Comparison of ENCODE assay signal across 18 cellular contexts in the genomic region with DNA sequence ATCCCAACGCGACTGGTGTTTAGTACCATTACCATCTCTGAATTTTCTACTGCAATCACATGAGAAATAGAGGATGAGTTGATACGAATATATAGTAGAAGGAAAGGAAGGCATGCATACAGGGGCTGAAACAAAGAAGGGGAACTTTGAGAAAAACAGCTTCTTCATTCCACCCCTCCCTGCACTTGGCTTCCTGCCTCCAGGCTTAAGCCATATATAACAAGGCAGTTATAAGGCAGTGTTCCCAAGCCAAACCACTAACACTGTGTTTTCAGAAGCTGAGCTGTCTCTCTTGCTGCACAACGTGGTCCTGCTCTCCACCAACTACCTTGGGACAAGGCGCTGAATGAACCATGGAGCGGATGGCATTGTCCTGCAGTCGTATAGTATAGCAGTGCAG. TPM values are rescaled to one million over a fixed set of nuclear protein-coding genes. Genes with fewer than 3 reads are reported as not detected.
DNase-seq lines count a peak whose midpoint lies in the region; ATAC-seq lines count a peak whose summit lies in the region.
"Had no signal": no experiment of that assay in that cellular context is flagged by ENCODE, and none has a peak within 500 bp of the region (broad histone marks: within the 10 kb centered on the region; RNA-seq: fewer than 3 reads in every experiment).

No MANE protein-coding gene starts in this region.

- no peak overlapping the region for H3K27ac ChIP-seq in CD4-positive, CD25-positive, alpha-beta regulatory T cell (ENCODE audit: insufficient read depth, low read length, poor library complexity, severe bottlenecking)
- peak overlapping the region; percentile 27 for H3K27ac ChIP-seq in angular gyrus (ENCODE audit: low read depth, low read length)
- H3K27ac ChIP-seq: PC-9 had no signal

- H3K27me3 Mint-ChIP-seq in activated T-cell treated with anti-CD3 and anti-CD28 coated beads, Interleukin-2, amount 50 U/mL, for 24 hours = no peaks in the 10 kb centered on the region
- no peaks in the 10 kb centered on the region for H3K27me3 Mint-ChIP-seq in CD4-positive, CD25-positive, alpha-beta regulatory T cell
- no peaks in the 10 kb centered on the region for H3K27me3 Mint-ChIP-seq in memory B cell
- no peaks in the 10 kb centered on the region for H3K27me3 Mint-ChIP-seq in effector memory CD8-positive, alpha-beta T cell
- H3K27me3 Mint-ChIP-seq: CD8-positive, alpha-beta memory T cell had no signal

- no peaks in the 10 kb centered on the region for H3K9me3 ChIP-seq in CD4-positive, CD25-positive, alpha-beta regulatory T cell (ENCODE audit: control insufficient read depth in 2 of 2, low read length in 2 of 2)

- H3K4me3 Mint-ChIP-seq in activated T-cell treated with anti-CD3 and anti-CD28 coated beads, Interleukin-2, amount 50 U/mL, for 24 hours = no peak overlapping the region
- no peak overlapping the region for H3K4me3 Mint-ChIP-seq in CD4-positive, CD25-positive, alpha-beta regulatory T cell
- H3K4me3 Mint-ChIP-seq in memory B cell = no peak overlapping the region
- H3K4me3 Mint-ChIP-seq in effector memory CD8-positive, alpha-beta T cell = no peak overlapping the region
- H3K4me3 Mint-ChIP-seq: CD8-positive, alpha-beta memory T cell; GM23338 had no signal

- H3K36me3 ChIP-seq in CD4-positive, CD25-positive, alpha-beta regulatory T cell (ENCODE audit: control insufficient read depth, insufficient read depth, low read length) = peaks cover 72% of the 10 kb centered on the region

- no peak overlapping the region for H3K4me3 ChIP-seq in CD4-positive, CD25-positive, alpha-beta regulatory T cell (ENCODE audit: low read depth, low read length)
- H3K4me3 ChIP-seq: GM23338, PC-9 had no signal

- peaks cover 93% of the 10 kb centered on the region for H3K36me3 Mint-ChIP-seq in activated T-cell treated with anti-CD3 and anti-CD28 coated beads, Interleukin-2, amount 50 U/mL, for 24 hours (ENCODE audit: low read depth)
- peaks cover 52% of the 10 kb centered on the region for H3K36me3 Mint-ChIP-seq in CD4-positive, CD25-positive, alpha-beta regulatory T cell
- H3K36me3 Mint-ChIP-seq in memory B cell = peaks cover 18% of the 10 kb centered on the region
- H3K36me3 Mint-ChIP-seq in effector memory CD8-positive, alpha-beta T cell (ENCODE audit: insufficient read depth) = peaks cover 63% of the 10 kb centered on the region

- H3K27me3 ChIP-seq in CD4-positive, CD25-positive, alpha-beta regulatory T cell (ENCODE audit: control insufficient read depth, insufficient read depth, low read length) = no peaks in the 10 kb centered on the region

- H3K27ac Mint-ChIP-seq in activated T-cell treated with anti-CD3 and anti-CD28 coated beads, Interleukin-2, amount 50 U/mL, for 24 hours = peak overlapping the region; percentile 83
- peak overlapping the region in 2 of 3 donors; percentile 21 to 32 for H3K27ac Mint-ChIP-seq in CD4-positive, CD25-positive, alpha-beta regulatory T cell
- peak overlapping the region; percentile 38 for H3K27ac Mint-ChIP-seq in memory B cell
- H3K27ac Mint-ChIP-seq in effector memory CD8-positive, alpha-beta T cell = no peak overlapping the region
- H3K27ac Mint-ChIP-seq: GM23338 had no signal

- no peaks in the 10 kb centered on the region for H3K9me3 Mint-ChIP-seq in activated T-cell treated with anti-CD3 and anti-CD28 coated beads, Interleukin-2, amount 50 U/mL, for 24 hours
- H3K9me3 Mint-ChIP-seq in CD4-positive, CD25-positive, alpha-beta regulatory T cell = no peaks in the 10 kb centered on the region
- H3K9me3 Mint-ChIP-seq in memory B cell = no peaks in the 10 kb centered on the region
- H3K9me3 Mint-ChIP-seq in effector memory CD8-positive, alpha-beta T cell = no peaks in the 10 kb centered on the region
- H3K9me3 Mint-ChIP-seq: CD8-positive, alpha-beta memory T cell; GM23338 had no signal

- no peaks in the 10 kb centered on the region for H3K4me1 ChIP-seq in CD4-positive, CD25-positive, alpha-beta regulatory T cell (ENCODE audit: control insufficient read depth, insufficient read depth, low read length, poor library complexity, severe bottlenecking)

- H3K4me1 Mint-ChIP-seq in activated T-cell treated with anti-CD3 and anti-CD28 coated beads, Interleukin-2, amount 50 U/mL, for 24 hours (ENCODE audit: low read depth) = no peaks in the 10 kb centered on the region
- H3K4me1 Mint-ChIP-seq in CD4-positive, CD25-positive, alpha-beta regulatory T cell = peaks cover 0 to 2% (median 0%) of the 10 kb centered on the region in 4 donors
- no peaks in the 10 kb centered on the region for H3K4me1 Mint-ChIP-seq in memory B cell
- H3K4me1 Mint-ChIP-seq in effector memory CD8-positive, alpha-beta T cell (ENCODE audit: low read depth in 2 of 2) = no peaks in the 10 kb centered on the region
- H3K4me1 Mint-ChIP-seq: CD8-positive, alpha-beta memory T cell; GM23338 had no signal

- peak in 1 of 2 donors; percentile 28 for ATAC-seq in CD4-positive, CD25-positive, alpha-beta regulatory T cell (ENCODE audit: low read depth in 2 of 2)
- ATAC-seq in memory B cell (ENCODE audit: low read depth) (no peak), HG02588 (IDR thresholded peaks at IDR 0.05; ENCODE audit: unreplicated experiment) (no peak)
- ATAC-seq in effector memory CD8-positive, alpha-beta T cell (replicated peaks) = no peak
- ATAC-seq: GM23338 had no signal

- DNase-seq in activated T-cell treated with anti-CD3 and anti-CD28 coated beads, Interleukin-2, amount 50 U/mL, for 24 hours = no peak
- no peak for DNase-seq in activated T-cell treated with anti-CD3 and anti-CD28 coated beads, Interleukin-2, amount 50 U/mL, for 1 hour
- no peak for DNase-seq in CD4-positive, CD25-positive, alpha-beta regulatory T cell
- no peak for DNase-seq in memory B cell (ENCODE audit: low spot score in 2 of 2)
- no peak for DNase-seq in stimulated activated CD4-positive, alpha-beta T cell treated with anti-CD3 and anti-CD28 coated beads, Interleukin-4, amount 100 ng/mL, for 4 hours
- no peak for DNase-seq in effector memory CD8-positive, alpha-beta T cell
- DNase-seq: 8988T; CD8-positive, alpha-beta memory T cell; GDM1; NCI-H1436; NCI-H2029; NCI-H2171; NCI-H446 treated with DMSO at 0.1 percent for 48 hours; NCI-H774; PC-9 had no signal

RNA-seq across cellular contexts. Expression of a gene that starts 11.0 kb away (rescaled TPM):
- total RNA-seq in CD4-positive, CD25-positive, alpha-beta regulatory T cell = 55.9 TPM
- polyA plus RNA-seq in CD4-positive, CD25-positive, alpha-beta regulatory T cell = 10 to 100 TPM; 25.3 to 42.8 (median 35.9) TPM

RNA-seq across cellular contexts. Expression of a gene that starts 24.3 kb away (rescaled TPM):
- total RNA-seq in CD4-positive, CD25-positive, alpha-beta regulatory T cell = 32.8 TPM
- polyA plus RNA-seq in CD4-positive, CD25-positive, alpha-beta regulatory T cell = 1 to 10 TPM; 1.7 to 5.7 (median 4.0) TPM

RNA-seq across cellular contexts. Expression of a gene that starts 32.9 kb away (rescaled TPM):
- total RNA-seq in CD4-positive, CD25-positive, alpha-beta regulatory T cell = 54.3 TPM
- 10 to 100 TPM in 3 of 4 donors, 1 to 10 TPM in 1; 7.2 to 18.0 (median 14.0) TPM for polyA plus RNA-seq in CD4-positive, CD25-positive, alpha-beta regulatory T cell

Comparison
In these comparisons a context has a peak if more than half of its experiments do, and no peak if none do; other contexts are left out.
1. H3K27ac Mint-ChIP-seq: peak in activated T-cell treated with anti-CD3 and anti-CD28 coated beads, Interleukin-2, amount 50 U/mL, for 24 hours (single experiment), CD4-positive, CD25-positive, alpha-beta regulatory T cell (2 of 3) and memory B cell (single experiment); none in effector memory CD8-positive, alpha-beta T cell (0 of 2).